Comparison of ENCODE assay signal across 1 cellular context in genomic region chr6:47078991-47079390, GRCh38.
TF ChIP-seq lines count a peak whose summit lies in the region.

No MANE protein-coding gene starts in this region.

TF ChIP-seq in HepG2, 621 proteins besides CTCF, POLR2A, EP300 and RAD21:
- TF ChIP-seq ZNF256 (CRISPR knock-in tag; conservative IDR thresholded peaks at IDR 0.05) (no peak), TEAD3 (CRISPR knock-in tag; optimal IDR thresholded peaks at IDR 0.05; ENCODE audit: borderline replicate concordance) (peak; percentile 9), NFIC (IDR thresholded peaks at IDR 0.05; ENCODE audit: low read length) (no peak), KDM4B (CRISPR knock-in tag; IDR thresholded peaks at IDR 0.05) (no peak)
